ENCODE assay signal across 18 cellular contexts in the genomic region with DNA sequence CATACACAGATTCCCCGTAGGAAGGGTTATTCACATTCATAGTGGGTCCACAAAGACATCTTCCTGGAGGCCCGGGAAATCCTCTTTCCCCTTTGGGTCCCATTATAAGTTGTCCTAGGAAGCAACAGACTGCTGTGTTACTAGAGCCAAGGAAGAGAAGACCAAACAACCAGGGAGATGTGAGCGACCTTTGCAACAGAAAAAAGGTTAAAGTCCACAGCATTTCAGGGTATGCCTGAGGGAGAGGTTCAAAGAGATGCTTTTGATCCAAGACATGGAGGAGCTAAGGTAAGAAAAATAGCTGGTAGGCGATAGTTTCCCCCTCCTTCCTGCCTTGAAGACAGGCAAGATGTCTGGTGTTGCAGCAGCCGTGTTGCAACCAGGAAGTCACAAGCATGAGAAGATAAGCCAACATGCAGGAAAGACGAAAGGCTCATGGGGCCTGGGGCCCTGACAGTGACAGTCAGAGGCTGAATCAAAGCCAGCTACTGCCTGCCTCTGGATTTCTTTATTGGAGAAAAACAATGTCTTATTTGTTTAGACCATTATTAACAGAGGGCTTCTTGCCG. TPM values are rescaled to one million over a fixed set of nuclear protein-coding genes. Genes with fewer than 3 reads are reported as not detected.
A peak's percentile ranks its signal among the peaks of the same experiment; 100 is the strongest.
DNase-seq lines count a peak whose midpoint lies in the region; ATAC-seq and TF ChIP-seq lines count a peak whose summit lies in the region.
"Had no signal": no experiment of that assay in that cellular context is flagged by ENCODE, and none has a peak within 500 bp of the region (broad histone marks: within the 10 kb centered on the region; RNA-seq: fewer than 3 reads in every experiment).

No MANE protein-coding gene starts in this region.

- H3K4me3 Mint-ChIP-seq in natural killer cell = no peak overlapping the region

- H3K27ac Mint-ChIP-seq in natural killer cell = peak overlapping the region; percentile 40 to 60

- peaks cover 6% of the 10 kb centered on the region for H3K36me3 Mint-ChIP-seq in natural killer cell

- peaks cover 27 to 62% (median 48%) of the 10 kb centered on the region in 10 experiments for H3K4me1 ChIP-seq in BLaER1 treated with 17β-estradiol and CSF1 and Interleukin-3, amounts not matched to agents 10 nM and 100 nM
- H3K4me1 ChIP-seq in DND-41 (ENCODE audit: insufficient read depth, low read length) = peaks cover 33% of the 10 kb centered on the region
- no peaks in the 10 kb centered on the region for H3K4me1 ChIP-seq in lower lobe of right lung
- H3K4me1 ChIP-seq: SJCRH30 had no signal

- 0 out of 22 replicates have a peak, but pooled peaks cover 0 to 8% (median 0%) of the 10 kb centered on the region in 11 experiments for H3K36me3 ChIP-seq in BLaER1 treated with 17β-estradiol and CSF1 and Interleukin-3, amounts not matched to agents 10 nM and 100 nM
- H3K36me3 ChIP-seq in DND-41 (ENCODE audit: insufficient read depth, low read length) = no peaks in the 10 kb centered on the region
- H3K36me3 ChIP-seq in lower lobe of right lung = no peaks in the 10 kb centered on the region
- H3K36me3 ChIP-seq: MG63, SJCRH30 had no signal

- peak overlapping the region in 8 of 11 experiments; percentile 6 to 52 (median 14); a peak in 9 of 22 replicates for H3K4me2 ChIP-seq in BLaER1 treated with 17β-estradiol and CSF1 and Interleukin-3, amounts not matched to agents 10 nM and 100 nM
- no peak overlapping the region for H3K4me2 ChIP-seq in DND-41 (ENCODE audit: insufficient read depth, low read length)

- ATAC-seq in DND-41 (ENCODE audit: insufficient read depth, low read depth) (no peak), natural killer cell (no peak), GM19324 (IDR thresholded peaks at IDR 0.05; ENCODE audit: low FRiP score, unreplicated experiment) (no peak), HG03108 (IDR thresholded peaks at IDR 0.05; ENCODE audit: unreplicated experiment) (no peak), lower lobe of right lung (no peak)

- H3K9ac ChIP-seq in BLaER1 treated with 17β-estradiol and CSF1 and Interleukin-3, amounts not matched to agents 10 nM and 100 nM = no peak overlapping the region; a peak in 1 of 22 replicates
- H3K9ac ChIP-seq in DND-41 (ENCODE audit: low read depth, low read length) = no peak overlapping the region

- peaks cover 34 to 42% of the 10 kb centered on the region in 2 donors for H3K4me1 Mint-ChIP-seq in natural killer cell

- H4K20me1 ChIP-seq in BLaER1 treated with 17β-estradiol and CSF1 and Interleukin-3, amounts not matched to agents 10 nM and 100 nM = no peaks in the 10 kb centered on the region
- no peaks in the 10 kb centered on the region for H4K20me1 ChIP-seq in DND-41 (ENCODE audit: insufficient read depth, low read length)

- DNase-seq in DND-41 (peak; percentile 24), SK-MEL-5 (ENCODE audit: low read depth, low spot score) (peak; percentile 15), natural killer cell (no peak), NCI-H1694 treated with DMSO at 0.1 percent for 48 hours (lab: John Stamatoyannopoulos, UW) (no peak), lower lobe of right lung (no peak)
- DNase-seq: DMS153, H7, KBM-7, MG63, NCI-H1417, NCI-H2029, NCI-H510A, NCI-H82, SJCRH30, T-helper 1 cell had no signal

- peaks cover 7 to 13% (median 9%) of the 10 kb centered on the region in 11 experiments; a peak in 17 of 22 replicates for H3K9me3 ChIP-seq in BLaER1 treated with 17β-estradiol and CSF1 and Interleukin-3, amounts not matched to agents 10 nM and 100 nM (replicated peaks in 1 of 11)
- H3K9me3 ChIP-seq in DND-41 (ENCODE audit: insufficient read depth, low read length, severe bottlenecking) (no peaks in the 10 kb centered on the region), lower lobe of right lung (no peaks in the 10 kb centered on the region)
- H3K9me3 ChIP-seq: MG63, SJCRH30 had no signal

- no peak overlapping the region for H3K4me3 ChIP-seq in BLaER1 treated with 17β-estradiol and CSF1 and Interleukin-3, amounts not matched to agents 10 nM and 100 nM
- H3K4me3 ChIP-seq in DND-41 (ENCODE audit: low read depth in 1 of 2, low read length in 2 of 2) (no peak overlapping the region), lower lobe of right lung (no peak overlapping the region)
- H3K4me3 ChIP-seq: MG63, SJCRH30 had no signal

- H2AFZ ChIP-seq in DND-41 (ENCODE audit: low read depth, low read length) = no peak overlapping the region

- TF ChIP-seq CTCF in DND-41 (IDR thresholded peaks at IDR 0.05; ENCODE audit: borderline replicate concordance, extremely low read depth, low read length, poor library complexity, severe bottlenecking) = no peak
- TF ChIP-seq CTCF in natural killer cell (IDR thresholded peaks at IDR 0.05) = no peak
- no peak for TF ChIP-seq CTCF in lower lobe of right lung (IDR thresholded peaks at IDR 0.05)

- no peaks in the 10 kb centered on the region for H3K27me3 Mint-ChIP-seq in natural killer cell (ENCODE audit: low read depth in 2 of 2)

- H3K27me3 ChIP-seq in BLaER1 treated with 17β-estradiol and CSF1 and Interleukin-3, amounts not matched to agents 10 nM and 100 nM = no peaks in the 10 kb centered on the region
- H3K27me3 ChIP-seq in DND-41 (ENCODE audit: insufficient read depth, low read length, poor library complexity) (no peaks in the 10 kb centered on the region), lower lobe of right lung (ENCODE audit: low read depth) (no peaks in the 10 kb centered on the region)
- H3K27me3 ChIP-seq: MG63, SJCRH30 had no signal

- H3K27ac ChIP-seq in BLaER1 treated with 17β-estradiol and CSF1 and Interleukin-3, amounts not matched to agents 10 nM and 100 nM = peak overlapping the region in 8 of 11 experiments; percentile 20 to 60 (median 45); a peak in 12 of 22 replicates
- H3K27ac ChIP-seq in DND-41 (ENCODE audit: low read length) (no peak overlapping the region), lower lobe of right lung (no peak overlapping the region)
- H3K27ac ChIP-seq: SJCRH30 had no signal

- in situ Hi-C loops in SK-MEL-5 (cut with HindIII; ENCODE audit: low pct_unique_long_range_greater_than_20kb, low sequenced_read_pairs) = no loop called here

- no peaks in the 10 kb centered on the region for H3K79me2 ChIP-seq in DND-41 (ENCODE audit: insufficient read depth, low read length)

- intact Hi-C loops in natural killer cell (cut with micrococcal nuclease) (no loop called here), lower lobe of right lung (cut with DNase I) (no loop called here)

- no peaks in the 10 kb centered on the region for H3K9me3 Mint-ChIP-seq in natural killer cell

RNA-seq across cellular contexts. Expression of gene EAF1, which starts 30.9 kb away (rescaled TPM):
- 28.6 and 30.5 TPM in 2 replicates for total RNA-seq in SK-MEL-5 (2014; rRNA removed; shearing (Covaris generic))
- polyA plus RNA-seq in SK-MEL-5 (2015; cell fraction: cytosol; rRNA removed) = 20.8 and 24.1 TPM in 2 replicates
- polyA plus RNA-seq in SK-MEL-5 (2015; cell fraction: nucleus; rRNA removed) = 16.4 and 22.7 TPM in 2 replicates
- total RNA-seq in natural killer cell (10 to 100 TPM; 39.7 to 45.8 (median 41.5) TPM), lower lobe of right lung (25.6 TPM)

RNA-seq across cellular contexts. Expression of gene METTL6, which starts 31.0 kb away (rescaled TPM):
- 29.2 and 35.3 TPM in 2 replicates for total RNA-seq in SK-MEL-5 (2014; rRNA removed; shearing (Covaris generic))
- polyA plus RNA-seq in SK-MEL-5 (2015; cell fraction: cytosol; rRNA removed) = 21.8 and 23.0 TPM in 2 replicates
- 13.6 and 25.4 TPM in 2 replicates for polyA plus RNA-seq in SK-MEL-5 (2015; cell fraction: nucleus; rRNA removed)
- total RNA-seq in natural killer cell (10 to 100 TPM in 2 of 3 donors, 1 to 10 TPM in 1; 9.8 to 13.3 (median 11.8) TPM), lower lobe of right lung (18.1 TPM)

Comparison
In these comparisons a context has a peak if more than half of its experiments do, and no peak if none do; other contexts are left out.
1. H3K27ac ChIP-seq: peak in BLaER1 treated with 17β-estradiol and CSF1 and Interleukin-3, amounts not matched to agents 10 nM and 100 nM (8 of 11); none in DND-41 (single experiment) and lower lobe of right lung (single experiment).
2. DNase-seq: peak in DND-41 (single experiment) and SK-MEL-5 (single experiment); none in natural killer cell (single experiment), NCI-H1694 treated with DMSO at 0.1 percent for 48 hours (single experiment) and lower lobe of right lung (single experiment).